ENCODE assay signal across 1 cellular context in genomic region chr9:106557996-106558667, GRCh38.
TF ChIP-seq lines count a peak whose summit lies in the region.

No MANE protein-coding gene starts in this region.

TF ChIP-seq in HepG2, 621 proteins besides CTCF, POLR2A, EP300 and RAD21 (continued from another document):
- no peak for TF ChIP-seq ATF6 (CRISPR knock-in tag; conservative IDR thresholded peaks at IDR 0.05)
- no peak for TF ChIP-seq TCF7 (IDR thresholded peaks at IDR 0.05; ENCODE audit: low read depth)
- TF ChIP-seq ZNF335 (CRISPR knock-in tag; IDR thresholded peaks at IDR 0.05) = no peak
- TF ChIP-seq ZNF143 (CRISPR knock-in tag; IDR thresholded peaks at IDR 0.05) = no peak
- TF ChIP-seq MATR3 (CRISPR knock-in tag; IDR thresholded peaks at IDR 0.05) = no peak
- TF ChIP-seq ZNF570 (CRISPR knock-in tag; IDR thresholded peaks at IDR 0.05; ENCODE audit: borderline replicate concordance) = no peak
- no peak for TF ChIP-seq CBFB (CRISPR knock-in tag; IDR thresholded peaks at IDR 0.05)
- TF ChIP-seq, protein P1, sequence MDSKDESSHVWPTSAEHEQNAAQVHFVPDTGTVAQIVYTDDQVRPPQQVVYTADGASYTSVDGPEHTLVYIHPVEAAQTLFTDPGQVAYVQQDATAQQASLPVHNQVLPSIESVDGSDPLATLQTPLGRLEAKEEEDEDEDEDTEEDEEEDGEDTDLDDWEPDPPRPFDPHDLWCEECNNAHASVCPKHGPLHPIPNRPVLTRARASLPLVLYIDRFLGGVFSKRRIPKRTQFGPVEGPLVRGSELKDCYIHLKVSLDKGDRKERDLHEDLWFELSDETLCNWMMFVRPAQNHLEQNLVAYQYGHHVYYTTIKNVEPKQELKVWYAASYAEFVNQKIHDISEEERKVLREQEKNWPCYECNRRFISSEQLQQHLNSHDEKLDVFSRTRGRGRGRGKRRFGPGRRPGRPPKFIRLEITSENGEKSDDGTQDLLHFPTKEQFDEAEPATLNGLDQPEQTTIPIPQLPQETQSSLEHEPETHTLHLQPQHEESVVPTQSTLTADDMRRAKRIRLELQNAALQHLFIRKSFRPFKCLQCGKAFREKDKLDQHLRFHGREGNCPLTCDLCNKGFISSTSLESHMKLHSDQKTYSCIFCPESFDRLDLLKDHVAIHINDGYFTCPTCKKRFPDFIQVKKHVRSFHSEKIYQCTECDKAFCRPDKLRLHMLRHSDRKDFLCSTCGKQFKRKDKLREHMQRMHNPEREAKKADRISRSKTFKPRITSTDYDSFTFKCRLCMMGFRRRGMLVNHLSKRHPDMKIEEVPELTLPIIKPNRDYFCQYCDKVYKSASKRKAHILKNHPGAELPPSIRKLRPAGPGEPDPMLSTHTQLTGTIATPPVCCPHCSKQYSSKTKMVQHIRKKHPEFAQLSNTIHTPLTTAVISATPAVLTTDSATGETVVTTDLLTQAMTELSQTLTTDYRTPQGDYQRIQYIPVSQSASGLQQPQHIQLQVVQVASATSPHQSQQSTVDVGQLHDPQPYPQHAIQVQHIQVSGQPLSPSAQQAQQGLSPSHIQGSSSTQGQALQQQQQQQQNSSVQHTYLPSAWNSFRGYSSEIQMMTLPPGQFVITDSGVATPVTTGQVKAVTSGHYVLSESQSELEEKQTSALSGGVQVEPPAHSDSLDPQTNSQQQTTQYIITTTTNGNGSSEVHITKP (CRISPR knock-in tag; IDR thresholded peaks at IDR 0.05; ENCODE audit: low read depth) = no peak
- TF ChIP-seq ATF3 (CRISPR knock-in tag; IDR thresholded peaks at IDR 0.05) = no peak
